In genomic region chr7:50240699-50241098, GRCh38 we compare ENCODE assay signal across 6 cellular contexts.
DNase-seq lines count a peak whose midpoint lies in the region; ATAC-seq lines count a peak whose summit lies in the region.
"Not testable (repeated sequence)": the region's sequence is repeated elsewhere in the genome, so short reads cannot be mapped to it uniquely, and the experiment has no call there.

No MANE protein-coding gene starts in this region.

- peaks cover 0 to 12% (median 7%) of the 10 kb centered on the region in 7 donors for H3K9me3 Mint-ChIP-seq in CD4-positive, CD25-positive, alpha-beta regulatory T cell
- H3K9me3 Mint-ChIP-seq in T-cell = peaks cover 6 to 19% (median 13%) of the 10 kb centered on the region in 3 donors
- H3K9me3 Mint-ChIP-seq in activated CD4-positive, alpha-beta memory T cell treated with anti-CD3 and anti-CD28 coated beads for 36 hours = peaks cover 20% of the 10 kb centered on the region
- H3K9me3 Mint-ChIP-seq in activated T-helper 17 cell treated with anti-CD3 and anti-CD28 coated beads, Interleukin-2, amount 50 U/mL, for 72 hours = peaks cover 18% of the 10 kb centered on the region
- peaks cover 20% of the 10 kb centered on the region for H3K9me3 Mint-ChIP-seq in activated naive CD4-positive, alpha-beta T cell treated with anti-CD3 and anti-CD28 coated beads, Interleukin-2, amount 50 U/mL, for 24 hours

- H3K4me1 Mint-ChIP-seq in CD4-positive, CD25-positive, alpha-beta regulatory T cell = peaks cover 15 to 27% (median 20%) of the 10 kb centered on the region in 4 donors
- peaks cover 20 to 32% (median 29%) of the 10 kb centered on the region in 3 donors for H3K4me1 Mint-ChIP-seq in T-cell
- H3K4me1 Mint-ChIP-seq in activated CD4-positive, alpha-beta memory T cell treated with anti-CD3 and anti-CD28 coated beads for 36 hours (ENCODE audit: low read depth) = peaks cover 24% of the 10 kb centered on the region
- peaks cover 24% of the 10 kb centered on the region for H3K4me1 Mint-ChIP-seq in activated T-helper 17 cell treated with anti-CD3 and anti-CD28 coated beads, Interleukin-2, amount 50 U/mL, for 72 hours
- peaks cover 29% of the 10 kb centered on the region for H3K4me1 Mint-ChIP-seq in activated naive CD4-positive, alpha-beta T cell treated with anti-CD3 and anti-CD28 coated beads, Interleukin-2, amount 50 U/mL, for 24 hours

- H3K27me3 Mint-ChIP-seq in CD4-positive, CD25-positive, alpha-beta regulatory T cell; T-cell; activated CD4-positive, alpha-beta memory T cell treated with anti-CD3 and anti-CD28 coated beads for 36 hours; activated T-helper 17 cell treated with anti-CD3 and anti-CD28 coated beads, Interleukin-2, amount 50 U/mL, for 72 hours; activated naive CD4-positive, alpha-beta T cell treated with anti-CD3 and anti-CD28 coated beads, Interleukin-2, amount 50 U/mL, for 24 hours: not testable (repeated sequence)

- ATAC-seq in CD4-positive, CD25-positive, alpha-beta regulatory T cell (ENCODE audit: low read depth in 2 of 2) = not testable (repeated sequence)
- peak in 2 of 4 experiments; percentile 53 to 55 for ATAC-seq in T-cell (replicated peaks in 1 of 4)
- ATAC-seq in activated T-helper 17 cell treated with anti-CD3 and anti-CD28 coated beads, Interleukin-2, amount 50 U/mL, for 72 hours (replicated peaks) = peak; percentile 63

- intact Hi-C loops in activated CD4-positive, alpha-beta memory T cell treated with anti-CD3 and anti-CD28 coated beads for 36 hours (cut with micrococcal nuclease) = not testable (repeated sequence)

- H3K36me3 Mint-ChIP-seq in CD4-positive, CD25-positive, alpha-beta regulatory T cell = peaks cover 15% of the 10 kb centered on the region
- not testable (repeated sequence) for H3K36me3 Mint-ChIP-seq in T-cell; activated T-helper 17 cell treated with anti-CD3 and anti-CD28 coated beads, Interleukin-2, amount 50 U/mL, for 72 hours (ENCODE audit: low read depth); activated naive CD4-positive, alpha-beta T cell treated with anti-CD3 and anti-CD28 coated beads, Interleukin-2, amount 50 U/mL, for 24 hours
- H3K36me3 Mint-ChIP-seq in activated CD4-positive, alpha-beta memory T cell treated with anti-CD3 and anti-CD28 coated beads for 36 hours = peaks cover 11% of the 10 kb centered on the region

- not testable (repeated sequence) for H3K27ac ChIP-seq in CD4-positive, CD25-positive, alpha-beta regulatory T cell (ENCODE audit: insufficient read depth, low read length, poor library complexity, severe bottlenecking)

- H3K9me3 ChIP-seq in CD4-positive, CD25-positive, alpha-beta regulatory T cell (ENCODE audit: control insufficient read depth in 2 of 2, low read length in 2 of 2) = peaks cover 6 to 15% of the 10 kb centered on the region in 2 experiments

- H3K4me1 ChIP-seq in CD4-positive, CD25-positive, alpha-beta regulatory T cell (ENCODE audit: control insufficient read depth, insufficient read depth, low read length, poor library complexity, severe bottlenecking) = not testable (repeated sequence)

- H3K4me3 ChIP-seq in CD4-positive, CD25-positive, alpha-beta regulatory T cell (ENCODE audit: low read depth, low read length) = peak overlapping the region; percentile 31

- POLR2A ChIA-PET in T-cell (lab: Charles Lee); activated CD4-positive, alpha-beta memory T cell treated with anti-CD3 and anti-CD28 coated beads for 36 hours (lab: Charles Lee): not testable (repeated sequence)

- DNase-seq in CD4-positive, CD25-positive, alpha-beta regulatory T cell = peak in 1 of 3 donors; percentile 52
- not testable (repeated sequence) for DNase-seq in T-cell; activated CD4-positive, alpha-beta memory T cell treated with anti-CD3 and anti-CD28 coated beads for 36 hours
- DNase-seq in central memory CD4-positive, alpha-beta T cell = peak; percentile 32

- CTCF ChIA-PET in T-cell (lab: Charles Lee) = not testable (repeated sequence)
- CTCF ChIA-PET in activated CD4-positive, alpha-beta memory T cell treated with anti-CD3 and anti-CD28 coated beads for 36 hours (lab: Charles Lee) = interaction anchor here (1.5 kb wide), 1 partner anchor 54 kb away, joined by 3 read pairs; no protein-coding TSS in a partner anchor

- H3K27ac Mint-ChIP-seq in CD4-positive, CD25-positive, alpha-beta regulatory T cell = peak overlapping the region in 1 of 3 donors; percentile 66
- H3K27ac Mint-ChIP-seq in T-cell = peak overlapping the region; percentile 54 to 68
- peak overlapping the region; percentile 49 for H3K27ac Mint-ChIP-seq in activated CD4-positive, alpha-beta memory T cell treated with anti-CD3 and anti-CD28 coated beads for 36 hours
- H3K27ac Mint-ChIP-seq in activated T-helper 17 cell treated with anti-CD3 and anti-CD28 coated beads, Interleukin-2, amount 50 U/mL, for 72 hours = peak overlapping the region; percentile 73
- peak overlapping the region; percentile 11 for H3K27ac Mint-ChIP-seq in activated naive CD4-positive, alpha-beta T cell treated with anti-CD3 and anti-CD28 coated beads, Interleukin-2, amount 50 U/mL, for 24 hours

- not testable (repeated sequence) for H3K27me3 ChIP-seq in CD4-positive, CD25-positive, alpha-beta regulatory T cell (ENCODE audit: control insufficient read depth, insufficient read depth, low read length)

- H3K4me3 Mint-ChIP-seq in CD4-positive, CD25-positive, alpha-beta regulatory T cell = peak overlapping the region; percentile 13 to 59 (median 34)
- H3K4me3 Mint-ChIP-seq in T-cell = peak overlapping the region in 1 of 3 donors; percentile 5
- peak overlapping the region; percentile 6 for H3K4me3 Mint-ChIP-seq in activated CD4-positive, alpha-beta memory T cell treated with anti-CD3 and anti-CD28 coated beads for 36 hours
- H3K4me3 Mint-ChIP-seq in activated T-helper 17 cell treated with anti-CD3 and anti-CD28 coated beads, Interleukin-2, amount 50 U/mL, for 72 hours = peak overlapping the region; percentile 26
- H3K4me3 Mint-ChIP-seq in activated naive CD4-positive, alpha-beta T cell treated with anti-CD3 and anti-CD28 coated beads, Interleukin-2, amount 50 U/mL, for 24 hours = not testable (repeated sequence)

- H3K36me3 ChIP-seq in CD4-positive, CD25-positive, alpha-beta regulatory T cell (ENCODE audit: control insufficient read depth, insufficient read depth, low read length) = not testable (repeated sequence)
